ENCODE assay signal across 9 cellular contexts in genomic region chr11:1749787-1750351, GRCh38. TPM values are rescaled to one million over a fixed set of nuclear protein-coding genes. Genes with fewer than 3 reads are reported as not detected.
DNase-seq lines count a peak whose midpoint lies in the region; ATAC-seq and TF ChIP-seq lines count a peak whose summit lies in the region.
"Had no signal": no experiment of that assay in that cellular context is flagged by ENCODE, and none has a peak within 500 bp of the region (broad histone marks: within the 10 kb centered on the region; RNA-seq: fewer than 3 reads in every experiment).

No MANE protein-coding gene starts in this region.

- H3K9me3 ChIP-seq in SK-N-SH = no peaks in the 10 kb centered on the region
- H3K9me3 ChIP-seq in gastrocnemius medialis = no peaks in the 10 kb centered on the region
- H3K9me3 ChIP-seq in upper lobe of left lung = no peaks in the 10 kb centered on the region

- WGBS in SK-N-SH (ENCODE audit: low lambda C conversion rate) = 75% methylated on average over 12 of the region's 12 CpGs
- 39 to 47% methylated on average over 12 of the region's 12 CpGs for WGBS in upper lobe of left lung, 2 donors

- no peaks in the 10 kb centered on the region for H4K20me1 ChIP-seq in SK-N-SH (ENCODE audit: insufficient read depth)

- no peaks in the 10 kb centered on the region for H3K79me2 ChIP-seq in SK-N-SH (ENCODE audit: insufficient read depth)

- DNase-seq in EL = peak; percentile 75
- DNase-seq in SK-N-SH = no peak
- peak; percentile 96 for DNase-seq in fibroblast of mammary gland (ENCODE audit: low read depth)
- peak in 1 of 2 donors; percentile 50 for DNase-seq in gastrocnemius medialis
- DNase-seq in NCI-H748 treated with DMSO at 0.1 percent for 48 hours (lab: John Stamatoyannopoulos, UW) = no peak
- no peak for DNase-seq in upper lobe of left lung
- no peak for DNase-seq in cortex of kidney (lab: John Stamatoyannopoulos, UW)

- TF ChIP-seq CTCF in SK-N-SH (IDR thresholded peaks at IDR 0.05) (no peak), fibroblast of mammary gland (conservative IDR thresholded peaks at IDR 0.05; ENCODE audit: control insufficient read depth, insufficient read depth, low read depth, low read length) (no peak), gastrocnemius medialis (IDR thresholded peaks at IDR 0.05 in 4 of 5, conservative IDR thresholded peaks at IDR 0.05 in 1 of 5) (no peak), upper lobe of left lung (IDR thresholded peaks at IDR 0.05) (no peak)

- TF ChIP-seq EP300 in SK-N-SH (IDR thresholded peaks at IDR 0.05; ENCODE audit: borderline replicate concordance in 1 of 2, low read depth in 1 of 2, low read length in 1 of 2) (no peak), upper lobe of left lung (IDR thresholded peaks at IDR 0.05) (no peak)

- in situ Hi-C loops in gastrocnemius medialis (cut with MboI; ENCODE audit: low sequenced_read_pairs in 4 of 4) = no loop called here

- ATAC-seq in gastrocnemius medialis = peak; percentile 6 to 12
- ATAC-seq in HG03354 (IDR thresholded peaks at IDR 0.05; ENCODE audit: poor library complexity, severe bottlenecking, unreplicated experiment) = no peak
- ATAC-seq in upper lobe of left lung (ENCODE audit: low FRiP score in 2 of 2) = no peak

- peaks cover 0 to 77% of the 10 kb centered on the region in 2 experiments; a peak in 1 of 4 replicates for H3K4me1 ChIP-seq in SK-N-SH (ENCODE audit: control insufficient read depth in 1 of 2, insufficient read depth in 2 of 2, low read depth in 1 of 2, low read length in 1 of 2)
- peaks cover 68 to 79% of the 10 kb centered on the region in 2 donors for H3K4me1 ChIP-seq in gastrocnemius medialis
- peaks cover 12 to 62% (median 18%) of the 10 kb centered on the region in 4 donors for H3K4me1 ChIP-seq in upper lobe of left lung

- H3K27ac ChIP-seq in SK-N-SH (ENCODE audit: low read depth in 2 of 2, low read length in 1 of 2) (peak overlapping the region in 1 of 2 experiments; percentile 92; a peak in 1 of 4 replicates), gastrocnemius medialis (peak overlapping the region; percentile 83 to 90 (median 88)), upper lobe of left lung (no peak overlapping the region)

- H3K9ac ChIP-seq in SK-N-SH = no peak overlapping the region

- H3K27me3 ChIP-seq in SK-N-SH (ENCODE audit: insufficient read depth) (no peaks in the 10 kb centered on the region), gastrocnemius medialis (no peaks in the 10 kb centered on the region), upper lobe of left lung (peaks cover 0 to 17% (median 3%) of the 10 kb centered on the region in 4 donors)

- CTCF ChIA-PET in SK-N-SH (lab: Yijun Ruan, JAX) = interaction anchor here (0.8 to 5.4 kb wide), 6 partner anchors 57 to 175 kb away, joined by 3 to 39 read pairs (median 4); partner anchors contain the start of gene SYT8

- H3K36me3 ChIP-seq in SK-N-SH (replicated peaks in 1 of 2; ENCODE audit: control insufficient read depth in 1 of 2, insufficient read depth in 2 of 2, low read length in 1 of 2) (peaks cover 0 to 10% of the 10 kb centered on the region in 2 experiments), gastrocnemius medialis (peaks cover 0 to 20% of the 10 kb centered on the region in 2 donors), upper lobe of left lung (peaks cover 8 to 30% (median 28%) of the 10 kb centered on the region in 4 donors)

- POLR2A ChIA-PET in SK-N-SH (lab: Yijun Ruan, JAX) = interaction anchor here (1.7 kb wide), 1 partner anchor 56 kb away, joined by 5 read pairs; no protein-coding TSS in a partner anchor

- intact Hi-C loops in gastrocnemius medialis (cut with DNase I; ENCODE audit: low total_unique reads) = loop anchor here (2.0 to 5.0 kb wide), 2 partner anchors 13 to 183 kb away; partner anchors contain the start of gene CTSD

- no peak overlapping the region for H2AFZ ChIP-seq in SK-N-SH (ENCODE audit: low read depth)

- H3K4me3 ChIP-seq in SK-N-SH (ENCODE audit: low read depth in 2 of 2, low read length in 1 of 2) = peak overlapping the region in 1 of 2 experiments; percentile 50; a peak in 1 of 4 replicates
- peak overlapping the region; percentile 33 for H3K4me3 ChIP-seq in fibroblast of mammary gland (ENCODE audit: control insufficient read depth, low read depth, low read length)
- peak overlapping the region in 1 of 4 donors; percentile 16 for H3K4me3 ChIP-seq in gastrocnemius medialis
- peak overlapping the region in 2 of 4 donors; percentile 30 to 34 for H3K4me3 ChIP-seq in upper lobe of left lung

- H3K9me2 ChIP-seq in SK-N-SH = no peaks in the 10 kb centered on the region

- TF ChIP-seq RAD21 in SK-N-SH (IDR thresholded peaks at IDR 0.05; ENCODE audit: low read length) = no peak

- peaks cover 7% of the 10 kb centered on the region for H3F3A ChIP-seq in SK-N-SH (replicated peaks; ENCODE audit: insufficient read depth)

- TF ChIP-seq POLR2A in gastrocnemius medialis (IDR thresholded peaks at IDR 0.05) (no peak), upper lobe of left lung (IDR thresholded peaks at IDR 0.05) (no peak)

- peak overlapping the region; percentile 71; the same call in 1 of the 2 replicates for H3K4me2 ChIP-seq in SK-N-SH

TF ChIP-seq in SK-N-SH, 30 proteins besides CTCF, POLR2A, EP300 and RAD21 (continues in another document):
- TF ChIP-seq, protein P1, sequence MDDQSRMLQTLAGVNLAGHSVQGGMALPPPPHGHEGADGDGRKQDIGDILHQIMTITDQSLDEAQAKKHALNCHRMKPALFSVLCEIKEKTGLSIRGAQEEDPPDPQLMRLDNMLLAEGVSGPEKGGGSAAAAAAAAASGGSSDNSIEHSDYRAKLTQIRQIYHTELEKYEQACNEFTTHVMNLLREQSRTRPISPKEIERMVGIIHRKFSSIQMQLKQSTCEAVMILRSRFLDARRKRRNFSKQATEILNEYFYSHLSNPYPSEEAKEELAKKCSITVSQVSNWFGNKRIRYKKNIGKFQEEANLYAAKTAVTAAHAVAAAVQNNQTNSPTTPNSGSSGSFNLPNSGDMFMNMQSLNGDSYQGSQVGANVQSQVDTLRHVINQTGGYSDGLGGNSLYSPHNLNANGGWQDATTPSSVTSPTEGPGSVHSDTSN (IDR thresholded peaks at IDR 0.05) = no peak
- TF ChIP-seq TAF1 (IDR thresholded peaks at IDR 0.05; ENCODE audit: borderline replicate concordance, low read depth, low read length) (no peak), NFIC (IDR thresholded peaks at IDR 0.05; ENCODE audit: borderline replicate concordance) (no peak), USF2 (IDR thresholded peaks at IDR 0.05; ENCODE audit: borderline replicate concordance, low read depth, low read length) (no peak), POLR2AphosphoS5 (IDR thresholded peaks at IDR 0.05; ENCODE audit: low read depth, low read length) (no peak), CHD2 (IDR thresholded peaks at IDR 0.05; ENCODE audit: low read length, partially characterized antibody) (no peak), TCF12 (IDR thresholded peaks at IDR 0.05) (no peak), YY1 (IDR thresholded peaks at IDR 0.05; ENCODE audit: low read depth) (no peak), USF1 (IDR thresholded peaks at IDR 0.05; ENCODE audit: borderline replicate concordance, low read depth) (no peak)
- TF ChIP-seq, protein P2, sequence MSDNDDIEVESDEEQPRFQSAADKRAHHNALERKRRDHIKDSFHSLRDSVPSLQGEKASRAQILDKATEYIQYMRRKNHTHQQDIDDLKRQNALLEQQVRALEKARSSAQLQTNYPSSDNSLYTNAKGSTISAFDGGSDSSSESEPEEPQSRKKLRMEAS (IDR thresholded peaks at IDR 0.05; ENCODE audit: low read depth) = no peak

RNA-seq across cellular contexts. Expression of gene IFITM10, which starts 0.5 kb away (rescaled TPM):
- polyA plus RNA-seq in SK-N-SH (2012; rRNA removed) = 0.21 and 0.31 TPM in 2 replicates
- 0.13 and 0.24 TPM in 2 replicates for polyA plus RNA-seq in SK-N-SH (2012; cell fraction: cytosol; rRNA removed)
- 1.0 and 1.2 TPM in 2 replicates for polyA plus RNA-seq in SK-N-SH (2012; cell fraction: nucleus; rRNA removed)
- total RNA-seq in gastrocnemius medialis (1 to 10 TPM; 1.1 to 7.2 (median 4.9) TPM), upper lobe of left lung (10 to 100 TPM in 4 of 6 donors, 1 to 10 TPM in 2; 8.7 to 28.3 (median 14.2) TPM)

RNA-seq across cellular contexts. Expression of gene CTSD, which starts 13.9 kb away (rescaled TPM):
- polyA plus RNA-seq in SK-N-SH (2012; rRNA removed) = 93.0 and 187 TPM in 2 replicates
- 58.5 and 113 TPM in 2 replicates for polyA plus RNA-seq in SK-N-SH (2012; cell fraction: cytosol; rRNA removed)
- polyA plus RNA-seq in SK-N-SH (2012; cell fraction: nucleus; rRNA removed) = 234 TPM in 2 replicates
- 100 to 1,000 TPM; 490 to 981 (median 845) TPM for total RNA-seq in gastrocnemius medialis
- 1,000 to 10,000 TPM in 5 of 6 donors, 100 to 1,000 TPM in 1; 993 to 3,355 (median 2,221) TPM for total RNA-seq in upper lobe of left lung

RNA-seq across cellular contexts. Expression of gene KRTAP5-6, which starts 52.9 kb away (rescaled TPM):
- polyA plus RNA-seq in SK-N-SH (2012; rRNA removed) = not detected in 2 replicates
- not detected in 2 replicates for polyA plus RNA-seq in SK-N-SH (2012; cell fraction: cytosol; rRNA removed)
- not detected in 2 replicates for polyA plus RNA-seq in SK-N-SH (2012; cell fraction: nucleus; rRNA removed)
- total RNA-seq in gastrocnemius medialis = not detected
- not detected for total RNA-seq in upper lobe of left lung
- total RNA-seq: activated naive CD4-positive, alpha-beta T cell treated with anti-CD3 and anti-CD28 coated beads, Interleukin-2, amount 50 U/mL, for 72 hours had no signal

Comparison
In these comparisons a context has a peak if more than half of its experiments do, and no peak if none do; other contexts are left out.
1. DNase-seq: peak in EL (single experiment) and fibroblast of mammary gland (single experiment); none in SK-N-SH (single experiment), NCI-H748 treated with DMSO at 0.1 percent for 48 hours (single experiment), upper lobe of left lung (0 of 2) and cortex of kidney (single experiment).
2. H3K27ac ChIP-seq: peak in gastrocnemius medialis (4 of 4); none in upper lobe of left lung (0 of 4).
3. ATAC-seq: peak in gastrocnemius medialis (2 of 2); none in HG03354 (single experiment) and upper lobe of left lung (0 of 2).